In the genomic region with DNA sequence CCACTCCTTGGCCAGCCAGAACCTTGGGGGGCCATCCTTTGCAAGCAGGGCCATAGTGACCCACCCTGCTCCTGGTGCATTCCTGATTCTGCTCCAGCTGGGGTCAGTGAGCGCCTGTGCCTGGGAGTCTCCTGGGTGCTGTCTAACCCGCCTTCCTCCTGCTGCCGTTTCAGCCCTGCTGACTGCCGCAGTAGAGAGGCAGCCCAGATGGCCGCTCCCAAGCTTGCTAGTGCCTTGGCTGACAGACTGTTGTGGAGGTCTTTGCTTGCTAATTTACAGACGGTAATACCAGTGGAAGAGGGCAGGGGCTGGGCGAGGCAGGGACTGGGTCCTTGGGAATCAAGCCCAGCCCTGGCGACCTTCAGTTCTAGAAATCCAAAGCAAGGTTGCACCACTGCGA, we compare ENCODE assay signal across 17 cellular contexts.
A peak's percentile ranks its signal among the peaks of the same experiment; 100 is the strongest.
DNase-seq lines count a peak whose midpoint lies in the region; ATAC-seq and TF ChIP-seq lines count a peak whose summit lies in the region.
"Had no signal": no experiment of that assay in that cellular context is flagged by ENCODE, and none has a peak within 500 bp of the region (broad histone marks: within the 10 kb centered on the region; RNA-seq: fewer than 3 reads in every experiment).

No MANE protein-coding gene starts in this region.

- TF ChIP-seq CTCF in uterus (IDR thresholded peaks at IDR 0.05) (no peak), Caco-2 (IDR thresholded peaks at IDR 0.05; ENCODE audit: insufficient read depth in 1 of 2, low read depth in 1 of 2, low read length in 1 of 2, severe bottlenecking in 1 of 2, unreplicated experiment in 1 of 2) (no peak)

- intact Hi-C loops in uterus (cut with DNase I; ENCODE audit: low total_unique reads) (no loop called here), Caco-2 (cut with micrococcal nuclease; ENCODE audit: unreplicated experiment) (no loop called here)

- BruUV-seq in Caco-2 (replicated peaks; lab: Mats Ljungman, UMichigan) = no TSS peak

- ATAC-seq in activated naive CD8-positive, alpha-beta T cell treated with anti-CD3 and anti-CD28 coated beads, Interleukin-2, amount 10 ng/mL, durations not matched to agents 7 days and 5 days (ENCODE audit: low read depth) = no peak
- ATAC-seq in HG02623 (IDR thresholded peaks at IDR 0.05; ENCODE audit: unreplicated experiment) = no peak
- ATAC-seq: CD8-positive, alpha-beta T cell; K562 had no signal

- H3K27me3 Mint-ChIP-seq in activated naive CD8-positive, alpha-beta T cell treated with anti-CD3 and anti-CD28 coated beads, Interleukin-2, amount 10 ng/mL, durations not matched to agents 7 days and 5 days = no peaks in the 10 kb centered on the region
- H3K27me3 Mint-ChIP-seq in activated naive CD8-positive, alpha-beta T cell treated with anti-CD3 and anti-CD28 coated beads for 36 hours = no peaks in the 10 kb centered on the region
- H3K27me3 Mint-ChIP-seq in Caco-2 (ENCODE audit: insufficient read depth, unreplicated experiment) = no peaks in the 10 kb centered on the region

- peaks cover 0 to 2% of the 10 kb centered on the region in 2 donors for H3K4me1 ChIP-seq in uterus
- H3K4me1 ChIP-seq in Caco-2 = no peaks in the 10 kb centered on the region

- H3K27ac ChIP-seq in uterus = no peak overlapping the region
- H3K27ac ChIP-seq: BLaER1, RWPE1, SJCRH30 had no signal

- POLR2A ChIA-PET in activated naive CD8-positive, alpha-beta T cell treated with anti-CD3 and anti-CD28 coated beads, Interleukin-2, amount 10 ng/mL, durations not matched to agents 7 days and 5 days (lab: Charles Lee) = interaction anchor here (0.8 to 1.2 kb wide), 2 partner anchors 13 to 17 kb away, joined by 3 read pairs; no protein-coding TSS in a partner anchor
- POLR2A ChIA-PET in Caco-2 (lab: Charles Lee) = no interaction called here

- TF ChIP-seq POLR2A in uterus (IDR thresholded peaks at IDR 0.05) = no peak

- H3K36me3 ChIP-seq in uterus = no peaks in the 10 kb centered on the region
- no peaks in the 10 kb centered on the region for H3K36me3 ChIP-seq in Caco-2 (ENCODE audit: control insufficient read depth, insufficient read depth, low read length)
- H3K36me3 ChIP-seq: BLaER1, SJCRH30 had no signal

- no peak overlapping the region for H3K4me3 ChIP-seq in uterus
- H3K4me3 ChIP-seq in Caco-2 (ENCODE audit: low read depth, low read length) = no peak overlapping the region
- H3K4me3 ChIP-seq: BLaER1, K562, SJCRH30 had no signal

- H3K27ac Mint-ChIP-seq in activated naive CD8-positive, alpha-beta T cell treated with anti-CD3 and anti-CD28 coated beads, Interleukin-2, amount 10 ng/mL, durations not matched to agents 7 days and 5 days = peak overlapping the region; percentile 16
- no peak overlapping the region for H3K27ac Mint-ChIP-seq in activated naive CD8-positive, alpha-beta T cell treated with anti-CD3 and anti-CD28 coated beads for 36 hours
- H3K27ac Mint-ChIP-seq in Caco-2 (ENCODE audit: unreplicated experiment) = no peak overlapping the region
- H3K27ac Mint-ChIP-seq: CD8-positive, alpha-beta T cell had no signal

- peaks cover 22% of the 10 kb centered on the region for H3K36me3 Mint-ChIP-seq in activated naive CD8-positive, alpha-beta T cell treated with anti-CD3 and anti-CD28 coated beads, Interleukin-2, amount 10 ng/mL, durations not matched to agents 7 days and 5 days
- H3K36me3 Mint-ChIP-seq in activated naive CD8-positive, alpha-beta T cell treated with anti-CD3 and anti-CD28 coated beads for 36 hours = peaks cover 10% of the 10 kb centered on the region
- no peaks in the 10 kb centered on the region for H3K36me3 Mint-ChIP-seq in Caco-2 (ENCODE audit: insufficient read depth, unreplicated experiment)

- H3K9me3 Mint-ChIP-seq in activated naive CD8-positive, alpha-beta T cell treated with anti-CD3 and anti-CD28 coated beads, Interleukin-2, amount 10 ng/mL, durations not matched to agents 7 days and 5 days = no peaks in the 10 kb centered on the region
- H3K9me3 Mint-ChIP-seq in activated naive CD8-positive, alpha-beta T cell treated with anti-CD3 and anti-CD28 coated beads for 36 hours = peaks cover 4% of the 10 kb centered on the region
- H3K9me3 Mint-ChIP-seq in Caco-2 (ENCODE audit: unreplicated experiment) = no peaks in the 10 kb centered on the region
- H3K9me3 Mint-ChIP-seq: CD8-positive, alpha-beta T cell had no signal

- H3K27me3 ChIP-seq in uterus (no peaks in the 10 kb centered on the region), Caco-2 (replicated peaks; ENCODE audit: control insufficient read depth, insufficient read depth, low read length) (no peaks in the 10 kb centered on the region)
- H3K27me3 ChIP-seq: BLaER1, SJCRH30 had no signal

- DNase-seq in activated naive CD8-positive, alpha-beta T cell treated with anti-CD3 and anti-CD28 coated beads, Interleukin-2, amount 10 ng/mL, durations not matched to agents 7 days and 5 days = no peak
- no peak for DNase-seq in activated naive CD8-positive, alpha-beta T cell treated with anti-CD3 and anti-CD28 coated beads for 36 hours
- DNase-seq in NCI-H2171 (lab: John Stamatoyannopoulos, UW) = peak; percentile 81
- peak; percentile 56 for DNase-seq in cerebellum (ENCODE audit: low spot score)
- no peak for DNase-seq in occipital lobe (lab: John Stamatoyannopoulos, UW)
- no peak for DNase-seq in uterus
- DNase-seq in Caco-2 = no peak
- DNase-seq: CD8-positive, alpha-beta T cell; NCI-H1417 treated with DMSO at 0.1 percent for 48 hours; NCI-H2029 treated with DMSO at 0.1 percent for 48 hours; NCI-H510A treated with DMSO at 0.1 percent for 48 hours; NK-92 treated with Interleukin-12 subunit alpha and Interleukin-12 subunit beta, amount 100 ng/mL, for 24 hours; SJCRH30 had no signal

- CTCF ChIA-PET in Caco-2 (lab: Charles Lee) = no interaction called here

- H3K4me3 Mint-ChIP-seq in activated naive CD8-positive, alpha-beta T cell treated with anti-CD3 and anti-CD28 coated beads, Interleukin-2, amount 10 ng/mL, durations not matched to agents 7 days and 5 days = no peak overlapping the region
- H3K4me3 Mint-ChIP-seq in activated naive CD8-positive, alpha-beta T cell treated with anti-CD3 and anti-CD28 coated beads for 36 hours = no peak overlapping the region
- no peak overlapping the region for H3K4me3 Mint-ChIP-seq in Caco-2 (ENCODE audit: unreplicated experiment)
- H3K4me3 Mint-ChIP-seq: CD8-positive, alpha-beta T cell had no signal

- H3K4me1 Mint-ChIP-seq in activated naive CD8-positive, alpha-beta T cell treated with anti-CD3 and anti-CD28 coated beads, Interleukin-2, amount 10 ng/mL, durations not matched to agents 7 days and 5 days = peaks cover 70% of the 10 kb centered on the region
- peaks cover 45% of the 10 kb centered on the region for H3K4me1 Mint-ChIP-seq in activated naive CD8-positive, alpha-beta T cell treated with anti-CD3 and anti-CD28 coated beads for 36 hours
- no peaks in the 10 kb centered on the region for H3K4me1 Mint-ChIP-seq in Caco-2 (ENCODE audit: low read depth, unreplicated experiment)

- no peaks in the 10 kb centered on the region for H3K9me3 ChIP-seq in uterus
- no peaks in the 10 kb centered on the region for H3K9me3 ChIP-seq in Caco-2
- H3K9me3 ChIP-seq: SJCRH30 had no signal

Comparison
In these comparisons a context has a peak if more than half of its experiments do, and no peak if none do; other contexts are left out.
1. DNase-seq: peak in NCI-H2171 (single experiment) and cerebellum (single experiment); none in activated naive CD8-positive, alpha-beta T cell treated with anti-CD3 and anti-CD28 coated beads, Interleukin-2, amount 10 ng/mL, durations not matched to agents 7 days and 5 days (single experiment), activated naive CD8-positive, alpha-beta T cell treated with anti-CD3 and anti-CD28 coated beads for 36 hours (single experiment), occipital lobe (single experiment), uterus (0 of 2) and Caco-2 (0 of 2).